17 cellular contexts compared by ENCODE assay signal in genomic region chr5:178378527-178379484, GRCh38.
DNase-seq lines count a peak whose midpoint lies in the region; ATAC-seq and TF ChIP-seq lines count a peak whose summit lies in the region.
"Had no signal": no experiment of that assay in that cellular context is flagged by ENCODE, and none has a peak within 500 bp of the region (broad histone marks: within the 10 kb centered on the region; RNA-seq: fewer than 3 reads in every experiment).

No MANE protein-coding gene starts in this region.

- peaks cover 50% of the 10 kb centered on the region for H3K27me3 ChIP-seq in MM.1S (replicated peaks; ENCODE audit: insufficient read depth, low read length)
- no peaks in the 10 kb centered on the region for H3K27me3 ChIP-seq in osteoblast (ENCODE audit: insufficient read depth, low read length)
- no peaks in the 10 kb centered on the region for H3K27me3 ChIP-seq in Peyer's patch

- H3K27ac Mint-ChIP-seq in glutamatergic neuron (ENCODE audit: unreplicated experiment) = no peak overlapping the region
- H3K27ac Mint-ChIP-seq: CD14-positive monocyte had no signal

- H3K27ac ChIP-seq in MM.1S (ENCODE audit: low read length) (no peak overlapping the region), osteoblast (ENCODE audit: low read depth, low read length) (no peak overlapping the region), Peyer's patch (no peak overlapping the region)
- H3K27ac ChIP-seq: HL-60 had no signal

- peaks cover 8% of the 10 kb centered on the region for H3K4me1 Mint-ChIP-seq in glutamatergic neuron (ENCODE audit: low read depth, unreplicated experiment)

- H3K9ac ChIP-seq in MM.1S (ENCODE audit: low read length) = no peak overlapping the region

- H3K4me1 ChIP-seq in MM.1S (ENCODE audit: low read length) (no peaks in the 10 kb centered on the region), osteoblast (ENCODE audit: insufficient read depth, low read length) (no peaks in the 10 kb centered on the region), Peyer's patch (no peaks in the 10 kb centered on the region)

- no peaks in the 10 kb centered on the region for H3K9me3 ChIP-seq in MM.1S (replicated peaks; ENCODE audit: insufficient read depth, low read length)
- H3K9me3 ChIP-seq in osteoblast (ENCODE audit: low read depth, low read length) = no peaks in the 10 kb centered on the region
- H3K9me3 ChIP-seq in Peyer's patch = no peaks in the 10 kb centered on the region

- H4K20me1 ChIP-seq in MM.1S (ENCODE audit: insufficient read depth, low read length) = no peaks in the 10 kb centered on the region
- H4K20me1 ChIP-seq in osteoblast (ENCODE audit: insufficient read depth, low read length) = no peaks in the 10 kb centered on the region

- H3K9me2 ChIP-seq in MM.1S (replicated peaks; ENCODE audit: insufficient read depth, low read length) = no peaks in the 10 kb centered on the region

- H3F3A ChIP-seq in MM.1S (ENCODE audit: insufficient read depth, low read length) = no peaks in the 10 kb centered on the region

- H3K4me3 ChIP-seq in MM.1S (ENCODE audit: low read length) (no peak overlapping the region), osteoblast (ENCODE audit: insufficient read depth, low read length) (no peak overlapping the region), Peyer's patch (no peak overlapping the region)

- TF ChIP-seq POLR2A in Peyer's patch (IDR thresholded peaks at IDR 0.05) = no peak

- H3K36me3 Mint-ChIP-seq in glutamatergic neuron (ENCODE audit: unreplicated experiment) = no peaks in the 10 kb centered on the region
- H3K36me3 Mint-ChIP-seq: CD14-positive monocyte had no signal

- H3K4me3 Mint-ChIP-seq in glutamatergic neuron (ENCODE audit: unreplicated experiment) = no peak overlapping the region
- H3K4me3 Mint-ChIP-seq: CD14-positive monocyte had no signal

- no peak overlapping the region for H2AFZ ChIP-seq in MM.1S (ENCODE audit: low read length)
- H2AFZ ChIP-seq in osteoblast (ENCODE audit: low read length) = no peak overlapping the region

- H3K79me2 ChIP-seq in MM.1S (ENCODE audit: low read length) = no peaks in the 10 kb centered on the region
- H3K79me2 ChIP-seq in osteoblast (ENCODE audit: insufficient read depth, low read length) = no peaks in the 10 kb centered on the region

- peaks cover 4% of the 10 kb centered on the region for H3K27me3 Mint-ChIP-seq in glutamatergic neuron (ENCODE audit: unreplicated experiment)

- peaks cover 8% of the 10 kb centered on the region for H3K9me3 Mint-ChIP-seq in glutamatergic neuron (ENCODE audit: unreplicated experiment)

- ATAC-seq in stimulated activated naive CD8-positive, alpha-beta T cell treated with anti-CD3 and anti-CD28 coated beads, Interleukin-15, Interleukin-2, amounts not matched to agents 100 U/mL and 50 U/mL, for 24 hours = no peak
- ATAC-seq in GM21447 (IDR thresholded peaks at IDR 0.05; ENCODE audit: unreplicated experiment) = no peak
- ATAC-seq: PC-3 had no signal

- H3K4me2 ChIP-seq in MM.1S (ENCODE audit: low read depth, low read length) = no peak overlapping the region; the same call in 1 of the 2 replicates
- H3K4me2 ChIP-seq in osteoblast (ENCODE audit: insufficient read depth, low read length) = no peak overlapping the region

- TF ChIP-seq CTCF in MM.1S (IDR thresholded peaks at IDR 0.05; ENCODE audit: low read length) (no peak), glutamatergic neuron (IDR thresholded peaks at IDR 0.05; ENCODE audit: partially characterized antibody, unreplicated experiment) (no peak), osteoblast (IDR thresholded peaks at IDR 0.05; ENCODE audit: extremely low read depth, low read depth, low read length) (no peak), Peyer's patch (IDR thresholded peaks at IDR 0.05) (no peak)

- peak; percentile 15 for DNase-seq in Daoy (ENCODE audit: low read depth)
- peak; percentile 16 for DNase-seq in MM.1S
- DNase-seq in glutamatergic neuron = peak; percentile 4
- peak; percentile 77 for DNase-seq in osteoblast (ENCODE audit: insufficient read length, low spot score, missing footprints)
- no peak for DNase-seq in stimulated activated naive CD8-positive, alpha-beta T cell treated with anti-CD3 and anti-CD28 coated beads, Interleukin-15, Interleukin-2, amounts not matched to agents 100 U/mL and 50 U/mL, for 24 hours
- DNase-seq in Peyer's patch = no peak
- DNase-seq: AML-193, COR-L47, KBM-7, NCI-H1436, NCI-H2029, NCI-H2171, NCI-H446, PC-3 had no signal

- H3K36me3 ChIP-seq in MM.1S (replicated peaks; ENCODE audit: insufficient read depth, low read length) = no peaks in the 10 kb centered on the region
- H3K36me3 ChIP-seq in osteoblast (ENCODE audit: insufficient read depth, low read length) = no peaks in the 10 kb centered on the region
- H3K36me3 ChIP-seq in Peyer's patch = no peaks in the 10 kb centered on the region

Comparison
In these comparisons a context has a peak if more than half of its experiments do, and no peak if none do; other contexts are left out.
1. DNase-seq: peak in Daoy (single experiment), MM.1S (single experiment), glutamatergic neuron (single experiment) and osteoblast (single experiment); none in stimulated activated naive CD8-positive, alpha-beta T cell treated with anti-CD3 and anti-CD28 coated beads, Interleukin-15, Interleukin-2, amounts not matched to agents 100 U/mL and 50 U/mL, for 24 hours (single experiment) and Peyer's patch (0 of 3).